In genomic region chr9:118473527-118473926, GRCh38 we compare ENCODE assay signal across 16 cellular contexts.
"Had no signal": no experiment of that assay in that cellular context is flagged by ENCODE, and none has a peak within 500 bp of the region (broad histone marks: within the 10 kb centered on the region; RNA-seq: fewer than 3 reads in every experiment).

No MANE protein-coding gene starts in this region.

- H3K9me3 Mint-ChIP-seq: activated B cell treated with CpG ODN at 0.5 μM for 24 hours; activated CD4-positive, alpha-beta T cell treated with anti-CD3 and anti-CD28 coated beads, Interleukin-2, amount 10 ng/mL, durations not matched to agents 7 days and 5 days; T-helper 1 cell treated with Interleukin-12 subunit alpha and Interleukin-12 subunit beta and Interleukin-4 antibody, amounts not matched to agents 30 μg/mL and 1 μg/mL, for 36 hours had no signal

- H3K9me3 ChIP-seq: psoas muscle had no signal

- H3K36me3 Mint-ChIP-seq: activated naive CD4-positive, alpha-beta T cell treated with anti-CD3 and anti-CD28 coated beads, Interleukin-2, amount 50 U/mL, for 24 hours; natural killer cell treated with Interleukin-12 subunit alpha and Interleukin-12 subunit beta and Interleukin-15 and Interleukin-18, amount 100 ng/mL, for 72 hours had no signal

- ATAC-seq: left lobe of liver; natural killer cell treated with Interleukin-12 subunit alpha and Interleukin-12 subunit beta and Interleukin-15 and Interleukin-18, amount 100 ng/mL, for 72 hours; psoas muscle had no signal

- H3K4me1 Mint-ChIP-seq: activated B cell treated with CpG ODN at 0.5 μM for 24 hours; activated CD4-positive, alpha-beta T cell treated with anti-CD3 and anti-CD28 coated beads, Interleukin-2, amount 10 ng/mL, durations not matched to agents 7 days and 5 days; activated naive CD4-positive, alpha-beta T cell treated with anti-CD3 and anti-CD28 coated beads, Interleukin-2, amount 50 U/mL, for 24 hours; central memory CD8-positive, alpha-beta T cell had no signal

- H3K27ac ChIP-seq: psoas muscle had no signal

- H3K4me3 ChIP-seq: psoas muscle had no signal

- DNase-seq: activated B cell treated with CpG ODN at 0.5 μM for 24 hours; activated CD4-positive, alpha-beta T cell treated with anti-CD3 and anti-CD28 coated beads, Interleukin-2, amount 10 ng/mL, durations not matched to agents 7 days and 5 days; cortex of kidney; effector CD8-positive, alpha-beta T cell; hypothalamus; mesenchymal stem cell; psoas muscle; stimulated activated CD4-positive, alpha-beta T cell treated with anti-CD3 and anti-CD28 coated beads, Interleukin-2, amount 100 ng/mL, for 48 hours; stimulated activated naive CD4-positive, alpha-beta T cell treated with Interleukin-2 at 50 U/mL for 16 hours; trophoblast cell had no signal

- H3K4me1 ChIP-seq: psoas muscle had no signal

- H3K27me3 Mint-ChIP-seq: activated B cell treated with CpG ODN at 0.5 μM for 24 hours; activated CD4-positive, alpha-beta T cell treated with anti-CD3 and anti-CD28 coated beads, Interleukin-2, amount 10 ng/mL, durations not matched to agents 7 days and 5 days; activated naive CD4-positive, alpha-beta T cell treated with anti-CD3 and anti-CD28 coated beads, Interleukin-2, amount 50 U/mL, for 24 hours; central memory CD8-positive, alpha-beta T cell; natural killer cell treated with Interleukin-12 subunit alpha and Interleukin-12 subunit beta and Interleukin-15 and Interleukin-18, amount 100 ng/mL, for 72 hours had no signal

- H3K4me3 Mint-ChIP-seq: activated B cell treated with CpG ODN at 0.5 μM for 24 hours; activated CD4-positive, alpha-beta T cell treated with anti-CD3 and anti-CD28 coated beads, Interleukin-2, amount 10 ng/mL, durations not matched to agents 7 days and 5 days; activated naive CD4-positive, alpha-beta T cell treated with anti-CD3 and anti-CD28 coated beads, Interleukin-2, amount 50 U/mL, for 24 hours; central memory CD8-positive, alpha-beta T cell; natural killer cell treated with Interleukin-12 subunit alpha and Interleukin-12 subunit beta and Interleukin-15 and Interleukin-18, amount 100 ng/mL, for 72 hours; T-helper 1 cell treated with Interleukin-12 subunit alpha and Interleukin-12 subunit beta and Interleukin-4 antibody, amounts not matched to agents 30 μg/mL and 1 μg/mL, for 36 hours had no signal

- H3K27ac Mint-ChIP-seq: activated B cell treated with CpG ODN at 0.5 μM for 24 hours; activated CD4-positive, alpha-beta T cell treated with anti-CD3 and anti-CD28 coated beads, Interleukin-2, amount 10 ng/mL, durations not matched to agents 7 days and 5 days; activated naive CD4-positive, alpha-beta T cell treated with anti-CD3 and anti-CD28 coated beads, Interleukin-2, amount 50 U/mL, for 24 hours; activated T-helper 2 cell treated with anti-CD3 and anti-CD28 coated beads, Interferon-gamma antibody, Interleukin-2, Interleukin-4, amounts not matched to agents 10 μg/mL and 5 μg/mL and 100 μg/mL, durations not matched to agents 14 hours and 24 hours and 36 hours; natural killer cell treated with Interleukin-12 subunit alpha and Interleukin-12 subunit beta and Interleukin-15 and Interleukin-18, amount 100 ng/mL, for 72 hours; T-helper 1 cell treated with Interleukin-12 subunit alpha and Interleukin-12 subunit beta and Interleukin-4 antibody, amounts not matched to agents 30 μg/mL and 1 μg/mL, for 36 hours had no signal
